ENCODE assay signal across 2 cellular contexts in genomic region chr17:79425686-79426085, GRCh38.
TF ChIP-seq lines count a peak whose summit lies in the region.

No MANE protein-coding gene starts in this region.

TF ChIP-seq in GM23338, 12 proteins besides CTCF, POLR2A, EP300 and RAD21:
- no peak for TF ChIP-seq ETS1 (IDR thresholded peaks at IDR 0.05)
- no peak for TF ChIP-seq EZH2 (IDR thresholded peaks at IDR 0.05; ENCODE audit: low read depth, unreplicated experiment)
- TF ChIP-seq REST (IDR thresholded peaks at IDR 0.05; ENCODE audit: unreplicated experiment) = no peak
- no peak for TF ChIP-seq EZH2phosphoT487 (IDR thresholded peaks at IDR 0.05; ENCODE audit: unreplicated experiment)
- no peak for TF ChIP-seq ZNF114 (CRISPR knock-in tag; IDR thresholded peaks at IDR 0.05)
- TF ChIP-seq CREB1 (CRISPR knock-in tag; IDR thresholded peaks at IDR 0.05; ENCODE audit: low read depth) = no peak
- no peak for TF ChIP-seq NANOG (IDR thresholded peaks at IDR 0.05; ENCODE audit: borderline replicate concordance)
- TF ChIP-seq STAT1 (IDR thresholded peaks at IDR 0.05; ENCODE audit: unreplicated experiment) = no peak
- no peak for TF ChIP-seq JUNB (IDR thresholded peaks at IDR 0.05; ENCODE audit: unreplicated experiment)
- no peak for TF ChIP-seq ZNF331 (CRISPR knock-in tag; IDR thresholded peaks at IDR 0.05; ENCODE audit: low read depth)
- TF ChIP-seq POLR2AphosphoS5 (IDR thresholded peaks at IDR 0.05; ENCODE audit: low read depth) = no peak
- TF ChIP-seq ZNF462 (CRISPR knock-in tag; IDR thresholded peaks at IDR 0.05) = no peak
TF ChIP-seq in GM23338: peak in this region for 0.

TF ChIP-seq in H1, 55 proteins besides CTCF, POLR2A, EP300 and RAD21:
- TF ChIP-seq HDAC2 (IDR thresholded peaks at IDR 0.05; ENCODE audit: borderline replicate concordance in 1 of 2, low read depth in 2 of 2, low read length in 2 of 2) (no peak), SUZ12 (IDR thresholded peaks at IDR 0.05; ENCODE audit: low read length) (no peak), MAFK (IDR thresholded peaks at IDR 0.05; ENCODE audit: low read depth, low read length) (no peak), TCF12 (IDR thresholded peaks at IDR 0.05; ENCODE audit: low read depth, low read length) (no peak), HDAC6 (IDR thresholded peaks at IDR 0.05; ENCODE audit: low read depth, low read length) (no peak), ATF3 (IDR thresholded peaks at IDR 0.05; ENCODE audit: insufficient read depth, low read depth, low read length) (no peak), E2F6 (IDR thresholded peaks at IDR 0.05) (no peak), CHD7 (IDR thresholded peaks at IDR 0.05; ENCODE audit: insufficient replicate concordance, low read length) (no peak), CTBP2 (IDR thresholded peaks at IDR 0.05; ENCODE audit: borderline replicate concordance, insufficient read depth, insufficient read length, low read length) (no peak), TAF1 (IDR thresholded peaks at IDR 0.05; ENCODE audit: low read depth, low read length) (no peak), KDM4A (IDR thresholded peaks at IDR 0.05; ENCODE audit: low read depth, low read length, severe bottlenecking) (no peak), GTF2F1 (IDR thresholded peaks at IDR 0.05; ENCODE audit: borderline replicate concordance, low read depth, low read length) (no peak), CREB1 (IDR thresholded peaks at IDR 0.05) (no peak), CBX5 (IDR thresholded peaks at IDR 0.05; ENCODE audit: low read depth, low read length) (no peak), FOSL1 (IDR thresholded peaks at IDR 0.05; ENCODE audit: insufficient read depth, low read depth, low read length) (no peak)
